10 cellular contexts compared by ENCODE assay signal in the genomic region with DNA sequence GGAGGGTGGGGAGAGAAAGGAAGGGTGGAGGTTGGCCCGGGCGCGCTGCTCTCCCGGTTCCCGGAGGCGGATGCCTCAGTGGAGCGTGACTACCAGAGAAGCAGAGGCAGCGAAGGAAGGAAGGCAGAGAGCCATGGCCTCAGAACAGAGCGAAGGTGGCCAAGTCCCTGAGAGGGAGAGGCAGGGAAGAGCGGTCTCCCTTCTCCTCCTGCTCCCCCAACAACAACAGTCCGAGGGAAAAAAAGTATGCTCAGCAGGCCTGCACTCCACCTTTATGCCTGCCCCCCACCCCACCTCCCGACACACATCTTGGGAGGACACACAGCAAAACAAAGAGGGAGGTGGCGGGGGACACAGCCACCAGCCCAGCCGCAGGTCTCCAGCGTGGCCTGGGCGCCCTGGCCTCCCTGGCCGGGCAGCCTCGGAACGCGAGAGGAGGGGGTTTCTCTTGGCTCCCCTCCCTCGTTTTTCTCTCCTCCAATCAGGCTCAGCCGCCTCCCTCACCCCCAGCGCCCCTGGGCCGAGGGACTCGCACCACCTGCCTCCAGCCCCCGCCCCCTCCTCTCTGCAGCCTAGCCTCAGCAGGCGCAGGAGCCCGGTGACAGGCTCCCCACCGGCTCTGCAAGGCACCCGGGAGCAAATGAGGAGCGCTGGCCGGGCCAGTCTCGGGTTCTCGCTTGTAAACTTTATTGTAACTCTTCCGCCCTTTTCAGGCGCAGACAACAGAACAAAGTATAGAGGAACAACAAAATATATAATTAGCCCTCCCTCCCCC. TPM values are rescaled to one million over a fixed set of nuclear protein-coding genes. Genes with fewer than 3 reads are reported as not detected.
A peak's percentile ranks its signal among the peaks of the same experiment; 100 is the strongest.
DNase-seq lines count a peak whose midpoint lies in the region; TF ChIP-seq lines count a peak whose summit lies in the region.
"Had no signal": no experiment of that assay in that cellular context is flagged by ENCODE, and none has a peak within 500 bp of the region (broad histone marks: within the 10 kb centered on the region; RNA-seq: fewer than 3 reads in every experiment).

No MANE protein-coding gene starts in this region.

- peak overlapping the region; percentile 57 for H3K4me3 ChIP-seq in colonic mucosa
- peak overlapping the region; percentile 37 to 80 (median 49) for H3K4me3 ChIP-seq in skeletal muscle tissue (ENCODE audit: low read length in 3 of 3)
- H3K4me3 ChIP-seq in foreskin fibroblast (ENCODE audit: low read depth in 1 of 2, low read length in 2 of 2) = no peak overlapping the region

- intact Hi-C loops in colonic mucosa (cut with DNase I) = no loop called here

- H3K4me1 ChIP-seq in colonic mucosa (peaks cover 2% of the 10 kb centered on the region), skeletal muscle tissue (ENCODE audit: control insufficient read depth in 3 of 3, insufficient read depth in 3 of 3, low read length in 3 of 3) (peaks cover 15 to 30% (median 16%) of the 10 kb centered on the region in 3 donors)

- no peaks in the 10 kb centered on the region for H3K9me3 ChIP-seq in colonic mucosa
- no peaks in the 10 kb centered on the region for H3K9me3 ChIP-seq in skeletal muscle tissue (ENCODE audit: control insufficient read depth in 3 of 3, low read length in 3 of 3)

- peak overlapping the region; percentile 80 to 89 for H3K9ac ChIP-seq in colonic mucosa (ENCODE audit: low read depth in 2 of 2, low read length in 2 of 2)
- peak overlapping the region in 1 of 3 donors; percentile 57 for H3K9ac ChIP-seq in skeletal muscle tissue (ENCODE audit: low read depth in 1 of 3, low read length in 3 of 3)

- H3K27me3 ChIP-seq in colonic mucosa (peaks cover 21% of the 10 kb centered on the region), skeletal muscle tissue (ENCODE audit: control insufficient read depth in 3 of 3, insufficient read depth in 3 of 3, low read length in 3 of 3) (peaks cover 84 to 90% (median 90%) of the 10 kb centered on the region in 3 donors)

- no peak for TF ChIP-seq CTCF in colonic mucosa (IDR thresholded peaks at IDR 0.05)
- TF ChIP-seq CTCF in foreskin fibroblast (IDR thresholded peaks at IDR 0.05; ENCODE audit: low read depth, low read length) = no peak

- DNase-seq in NCI-H2107 treated with DMSO at 0.1 percent for 48 hours (lab: John Stamatoyannopoulos, UW; ENCODE audit: unreplicated experiment) (peak; percentile 81), colonic mucosa (no peak), foreskin fibroblast (no peak), HPDE6-E6E7 (ENCODE audit: extremely low spot score) (no peak)
- DNase-seq in stimulated activated CD4-positive, alpha-beta T cell treated with anti-CD3 and anti-CD28 coated beads, Interleukin-4, amount 100 ng/mL, for 4 hours = no peak
- DNase-seq in central memory CD4-positive, alpha-beta T cell = no peak

- H3K36me3 ChIP-seq in colonic mucosa (no peaks in the 10 kb centered on the region), skeletal muscle tissue (ENCODE audit: control insufficient read depth in 3 of 3, insufficient read depth in 3 of 3, low read length in 3 of 3) (no peaks in the 10 kb centered on the region)

- in situ Hi-C loops in GM18951 (cut with MboI; ENCODE audit: low sequenced_read_pairs, unreplicated experiment) = no loop called here

- H3K27ac ChIP-seq in colonic mucosa (peak overlapping the region; percentile 80), skeletal muscle tissue (ENCODE audit: low read depth, low read length) (no peak overlapping the region)

- TF ChIP-seq POLR2A in GM18951 (IDR thresholded peaks at IDR 0.05; ENCODE audit: extremely low read depth, insufficient read depth, insufficient read length) = peak; percentile 22

RNA-seq across cellular contexts. Expression of a gene that starts 1.1 kb away (rescaled TPM):
- 10 to 100 TPM; 25.9 to 31.4 TPM for total RNA-seq in colonic mucosa
- 1.0 TPM for total RNA-seq in skeletal muscle tissue

RNA-seq across cellular contexts. Expression of a gene that starts 3.2 kb away (rescaled TPM):
- total RNA-seq in colonic mucosa (1 to 10 TPM; 4.2 to 7.4 TPM), skeletal muscle tissue (not detected)
- total RNA-seq: T-helper 2 cell treated with Interferon-gamma antibody and Interleukin-4, amounts not matched to agents 100 ng/mL and 5 ng/mL, for 36 hours had no signal

RNA-seq across cellular contexts. Expression of a gene that starts 7.1 kb away (rescaled TPM):
- total RNA-seq in colonic mucosa (10 to 100 TPM; 30.0 to 71.0 TPM), skeletal muscle tissue (not detected)
- total RNA-seq: mononuclear cell; T-helper 2 cell treated with Interferon-gamma antibody and Interleukin-4, amounts not matched to agents 100 ng/mL and 5 ng/mL, for 36 hours had no signal

RNA-seq across cellular contexts. Expression of a gene that starts 14.3 kb away (rescaled TPM):
- total RNA-seq in colonic mucosa (10 to 100 TPM; 37.1 to 73.9 TPM), skeletal muscle tissue (not detected)
- total RNA-seq: mononuclear cell had no signal

RNA-seq across cellular contexts. Expression of a gene that starts 18.3 kb away (rescaled TPM):
- total RNA-seq in colonic mucosa (10 to 100 TPM; 11.0 to 22.7 TPM), skeletal muscle tissue (not detected)
- total RNA-seq: mononuclear cell had no signal

Comparison
In these comparisons a context has a peak if more than half of its experiments do, and no peak if none do; other contexts are left out.
1. H3K4me3 ChIP-seq: peak in colonic mucosa (single experiment) and skeletal muscle tissue (3 of 3); none in foreskin fibroblast (0 of 2).
2. RNA of a gene that starts 1.1 kb away (total RNA-seq): 25.9 to 31.4 TPM in colonic mucosa; 1.0 TPM in skeletal muscle tissue (single experiment); every median in the first group is over 10 times any median in the second.
3. RNA of a gene that starts 7.1 kb away (total RNA-seq): 30.0 to 71.0 TPM in colonic mucosa; not detected in skeletal muscle tissue (single experiment); every median in the first group is over 10 times any median in the second.